Comparison of ENCODE assay signal across 9 cellular contexts in genomic region chr12:12265035-12265434, GRCh38. TPM values are rescaled to one million over a fixed set of nuclear protein-coding genes. Genes with fewer than 3 reads are reported as not detected.
DNase-seq lines count a peak whose midpoint lies in the region; ATAC-seq and TF ChIP-seq lines count a peak whose summit lies in the region.
"Had no signal": no experiment of that assay in that cellular context is flagged by ENCODE, and none has a peak within 500 bp of the region (broad histone marks: within the 10 kb centered on the region; RNA-seq: fewer than 3 reads in every experiment).

No MANE protein-coding gene starts in this region.

- H3K27me3 ChIP-seq in cardiac muscle cell (no peaks in the 10 kb centered on the region), brain microvascular endothelial cell (replicated peaks) (no peaks in the 10 kb centered on the region), mesenchymal stem cell (ENCODE audit: control insufficient read depth in 1 of 2, insufficient read depth in 1 of 2, low read length in 2 of 2) (no peaks in the 10 kb centered on the region), upper lobe of right lung (no peaks in the 10 kb centered on the region)

- H3K27ac ChIP-seq in cardiac muscle cell (peak overlapping the region; percentile 100), brain microvascular endothelial cell (no peak overlapping the region), mesenchymal stem cell (ENCODE audit: low read length, poor library complexity, severe bottlenecking) (no peak overlapping the region), upper lobe of right lung (no peak overlapping the region)

- peaks cover 13% of the 10 kb centered on the region for H3K4me1 ChIP-seq in cardiac muscle cell (ENCODE audit: low read depth)
- H3K4me1 ChIP-seq in mesenchymal stem cell (ENCODE audit: control insufficient read depth, insufficient read depth, low read depth, low read length): peaks cover 6% of the 10 kb centered on the region
- peaks cover 14% of the 10 kb centered on the region for H3K4me1 ChIP-seq in upper lobe of right lung

- H3K4me2 ChIP-seq in mesenchymal stem cell (ENCODE audit: low read length, poor library complexity, severe bottlenecking): peak overlapping the region; percentile 47

- intact Hi-C loops in left ventricle myocardium superior (cut with micrococcal nuclease): no loop called here
- intact Hi-C loops in upper lobe of right lung (cut with DNase I): no loop called here

- H3K9ac ChIP-seq in mesenchymal stem cell (ENCODE audit: low read length): peak overlapping the region; percentile 100

- in situ Hi-C loops in brain microvascular endothelial cell (cut with HindIII; ENCODE audit: low pct_ligation_motif_present, low sequenced_read_pairs): no loop called here
- in situ Hi-C loops in KBM-7 (cut with MboI; ENCODE audit: low pct_unique_long_range_greater_than_20kb, low sequenced_read_pairs): no loop called here

- H2BK120ac ChIP-seq in mesenchymal stem cell (ENCODE audit: low read depth, low read length): no peak overlapping the region

- H2AFZ ChIP-seq in mesenchymal stem cell (ENCODE audit: low read depth, low read length): no peak overlapping the region

- no peak overlapping the region for H3K23ac ChIP-seq in mesenchymal stem cell (ENCODE audit: low read length in 2 of 2)

- DNase-seq in cardiac muscle cell (ENCODE audit: low read depth in 1 of 2, low spot score in 1 of 2) (no peak), left ventricle myocardium superior (no peak), brain microvascular endothelial cell (no peak), mesenchymal stem cell (no peak), upper lobe of right lung (no peak), KBM-7 (no peak), DMS79 treated with DMSO at 0.1 percent for 48 hours (lab: John Stamatoyannopoulos, UW) (no peak), AG08396 (ENCODE audit: low spot score) (no peak)

- H4K8ac ChIP-seq in mesenchymal stem cell (ENCODE audit: low read length): no peak overlapping the region

- peak overlapping the region; percentile 84 for H3K4me3 ChIP-seq in cardiac muscle cell
- peak overlapping the region; percentile 88 for H3K4me3 ChIP-seq in brain microvascular endothelial cell (ENCODE audit: low read depth, low read length)
- H3K4me3 ChIP-seq in mesenchymal stem cell (ENCODE audit: insufficient read depth in 1 of 2, low read depth in 1 of 2, low read length in 2 of 2): peak overlapping the region in 1 of 2 experiments; percentile 88
- peak overlapping the region; percentile 78 for H3K4me3 ChIP-seq in upper lobe of right lung

- H2AK5ac ChIP-seq in mesenchymal stem cell (ENCODE audit: low read length, severe bottlenecking): no peak overlapping the region

- no peak overlapping the region for H3K14ac ChIP-seq in mesenchymal stem cell (ENCODE audit: low read length in 2 of 2)

- TF ChIP-seq CTCF in cardiac muscle cell (IDR thresholded peaks at IDR 0.05; ENCODE audit: low read depth, low read length): no peak
- no peak for TF ChIP-seq CTCF in brain microvascular endothelial cell (IDR thresholded peaks at IDR 0.05; ENCODE audit: low read depth, low read length, missing control alignments)
- no peak for TF ChIP-seq CTCF in upper lobe of right lung (IDR thresholded peaks at IDR 0.05)

- WGBS in mesenchymal stem cell: 71% methylated on average over 1 of the region's 3 CpGs

- peaks cover 6% of the 10 kb centered on the region for H3K79me1 ChIP-seq in mesenchymal stem cell (replicated peaks; ENCODE audit: low read length, poor library complexity, severe bottlenecking)

- ATAC-seq in left ventricle myocardium superior (no peak), upper lobe of right lung (no peak)
- ATAC-seq: activated CD4-positive, CD25-positive, alpha-beta regulatory T cell treated with anti-CD3 and anti-CD28 coated beads, Interleukin-2, amount 50 U/mL, for 24 hours had no signal

- no peak overlapping the region for H3K4ac ChIP-seq in mesenchymal stem cell (ENCODE audit: low read depth in 1 of 2, low read length in 2 of 2)

- no peak overlapping the region for H4K91ac ChIP-seq in mesenchymal stem cell (ENCODE audit: low read length)

- H3K18ac ChIP-seq in mesenchymal stem cell (ENCODE audit: low read depth in 1 of 2, low read length in 2 of 2): no peak overlapping the region

- H3K36me3 ChIP-seq in cardiac muscle cell (no peaks in the 10 kb centered on the region), brain microvascular endothelial cell (replicated peaks) (no peaks in the 10 kb centered on the region), mesenchymal stem cell (ENCODE audit: control insufficient read depth in 1 of 2, insufficient read depth in 2 of 2, low read depth in 1 of 2, low read length in 2 of 2) (no peaks in the 10 kb centered on the region), upper lobe of right lung (no peaks in the 10 kb centered on the region)

- H2BK12ac ChIP-seq in mesenchymal stem cell (ENCODE audit: low read length in 2 of 2): no peak overlapping the region

- no peak overlapping the region for H2BK15ac ChIP-seq in mesenchymal stem cell (ENCODE audit: low read depth, poor library complexity, severe bottlenecking)

- no peak overlapping the region for H2BK5ac ChIP-seq in mesenchymal stem cell (ENCODE audit: low read depth, low read length, poor library complexity, severe bottlenecking)

- no peaks in the 10 kb centered on the region for H3K9me3 ChIP-seq in cardiac muscle cell (ENCODE audit: low read depth)
- no peaks in the 10 kb centered on the region for H3K9me3 ChIP-seq in mesenchymal stem cell (ENCODE audit: control insufficient read depth, low read length)
- H3K9me3 ChIP-seq in upper lobe of right lung: no peaks in the 10 kb centered on the region

RNA-seq across cellular contexts. Expression of gene LRP6, which starts 1.8 kb away (rescaled TPM):
- total RNA-seq in cardiac muscle cell (24.4 and 25.4 TPM in 2 replicates), left ventricle myocardium superior (27.3 TPM), upper lobe of right lung (55.8 TPM)
- polyA plus RNA-seq in cardiac muscle cell: 18.1 and 22.0 TPM in 2 replicates
- 20.2 TPM for polyA plus RNA-seq in mesenchymal stem cell (2013, experiment 1 of 2)
- 16.9 TPM for polyA plus RNA-seq in mesenchymal stem cell (2013, experiment 2 of 2)
